8 cellular contexts compared by ENCODE assay signal in genomic region chr6:157274471-157275226, GRCh38. TPM values are rescaled to one million over a fixed set of nuclear protein-coding genes. Genes with fewer than 3 reads are reported as not detected.
DNase-seq lines count a peak whose midpoint lies in the region; ATAC-seq and TF ChIP-seq lines count a peak whose summit lies in the region.

No MANE protein-coding gene starts in this region.

- H3K4me3 ChIP-seq in OCI-LY3 (ENCODE audit: low read length), result peak overlapping the region; percentile 91
- peak overlapping the region; percentile 48 to 72 for H3K4me3 ChIP-seq in muscle layer of duodenum (ENCODE audit: low read depth in 1 of 2, low read length in 2 of 2)

- H3K27me3 ChIP-seq in OCI-LY3 (ENCODE audit: low read depth, low read length) (no peaks in the 10 kb centered on the region), muscle layer of duodenum (ENCODE audit: low read depth, low read length) (no peaks in the 10 kb centered on the region)

- H4K20me1 ChIP-seq in OCI-LY3 (ENCODE audit: insufficient read depth, low read length), result no peaks in the 10 kb centered on the region

- no peaks in the 10 kb centered on the region for H3K79me2 ChIP-seq in OCI-LY3 (ENCODE audit: low read length)

- H3K4me1 ChIP-seq in OCI-LY3 (ENCODE audit: low read length) (peaks cover 12% of the 10 kb centered on the region), muscle layer of duodenum (ENCODE audit: control insufficient read depth in 1 of 2, insufficient read depth in 2 of 2, low read length in 2 of 2) (peaks cover 0 to 2% of the 10 kb centered on the region in 2 donors)

- DNase-seq in COR-L47 (lab: John Stamatoyannopoulos, UW), result peak; percentile 61
- DNase-seq in HS-5 (ENCODE audit: low read depth), result peak; percentile 32
- peak; percentile 89 for DNase-seq in activated T-cell treated with anti-CD3 and anti-CD28 coated beads, Interleukin-2, amount 50 U/mL, for 1 hour
- DNase-seq in stimulated activated CD8-positive, alpha-beta memory T cell treated with anti-CD3 and anti-CD28 coated beads, Interleukin-7, amount 100 ng/mL, for 4 hours (ENCODE audit: low read depth in 2 of 2), result peak; percentile 72 to 85

- H3K27ac ChIP-seq in OCI-LY3 (ENCODE audit: low read length), result peak overlapping the region; percentile 65
- no peak overlapping the region for H3K27ac ChIP-seq in muscle layer of duodenum (ENCODE audit: low read length)

- peak overlapping the region; percentile 75 for H3K9ac ChIP-seq in OCI-LY3 (ENCODE audit: low read length)

- ATAC-seq in GM21360 (IDR thresholded peaks at IDR 0.05; ENCODE audit: unreplicated experiment) (peak; percentile 86), esophagus mucosa (peak; percentile 97)

- H3K4me2 ChIP-seq in OCI-LY3 (ENCODE audit: low read length), result peak overlapping the region; percentile 98

- H3K36me3 ChIP-seq in OCI-LY3 (replicated peaks; ENCODE audit: low read depth, low read length) (no peaks in the 10 kb centered on the region), muscle layer of duodenum (ENCODE audit: control insufficient read depth in 1 of 2, insufficient read depth in 2 of 2, low read length in 2 of 2) (no peaks in the 10 kb centered on the region)

- H3K9me3 ChIP-seq in OCI-LY3 (ENCODE audit: insufficient read depth, low read length), result no peaks in the 10 kb centered on the region
- H3K9me3 ChIP-seq in muscle layer of duodenum (ENCODE audit: control insufficient read depth in 1 of 2, low read length in 2 of 2), result no peaks in the 10 kb centered on the region

- H2AFZ ChIP-seq in OCI-LY3 (ENCODE audit: low read depth, low read length), result peak overlapping the region; percentile 89

- TF ChIP-seq CTCF in OCI-LY3 (IDR thresholded peaks at IDR 0.05; ENCODE audit: low read depth, low read length), result peak; percentile 40

RNA-seq across cellular contexts. Expression of gene TMEM242, which starts 48.7 kb away (rescaled TPM):
- 5.8 TPM for total RNA-seq in esophagus mucosa

Comparison
In these comparisons a context has a peak if more than half of its experiments do, and no peak if none do; other contexts are left out.
1. DNase-seq: peak in every context shown above with its lines; median percentile 89 in activated T-cell treated with anti-CD3 and anti-CD28 coated beads, Interleukin-2, amount 50 U/mL, for 1 hour; 78 in stimulated activated CD8-positive, alpha-beta memory T cell treated with anti-CD3 and anti-CD28 coated beads, Interleukin-7, amount 100 ng/mL, for 4 hours; 61 in COR-L47; 32 in HS-5.